13 cellular contexts compared by ENCODE assay signal in the genomic region with DNA sequence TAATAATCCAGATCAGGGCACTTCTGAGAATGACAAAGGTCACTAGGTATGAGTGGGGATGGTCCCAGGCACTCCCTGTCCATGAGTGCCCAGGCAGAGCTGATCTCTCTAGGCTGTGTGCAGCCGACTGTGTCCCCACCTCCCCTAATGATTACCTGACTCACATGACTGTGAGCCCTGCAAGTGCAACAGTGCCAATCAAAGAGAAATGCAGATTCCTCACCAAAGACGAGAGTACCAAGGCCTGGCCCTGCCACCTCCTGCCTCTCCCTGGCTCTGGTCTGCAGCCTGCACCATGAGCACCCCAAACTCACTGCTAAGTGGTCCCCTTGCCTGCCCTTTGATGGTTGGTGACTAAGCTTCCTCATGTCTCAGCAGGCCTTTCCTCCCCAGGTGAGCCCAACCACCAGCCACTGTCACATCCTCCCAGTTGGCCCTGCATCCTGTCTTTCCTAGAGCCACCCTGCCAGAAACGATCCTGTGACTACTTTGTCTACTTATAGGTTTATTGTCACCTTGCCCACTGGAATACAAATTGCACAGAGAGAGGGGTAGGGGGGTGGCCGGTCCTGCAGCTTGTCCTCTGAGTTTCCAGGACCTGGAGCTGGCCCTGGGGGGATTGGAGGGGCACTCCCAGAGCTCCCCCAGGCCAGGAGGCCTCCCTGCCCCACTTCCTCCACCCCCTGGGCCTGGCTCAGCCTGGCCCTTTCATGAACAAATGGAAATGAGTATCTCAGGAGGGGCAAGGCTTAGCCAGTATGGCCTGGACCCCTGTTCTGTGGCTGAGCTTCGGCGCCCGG. TPM values are rescaled to one million over a fixed set of nuclear protein-coding genes. Genes with fewer than 3 reads are reported as not detected.
DNase-seq lines count a peak whose midpoint lies in the region; ATAC-seq, FAIRE-seq and TF ChIP-seq lines count a peak whose summit lies in the region.
"Had no signal": no experiment of that assay in that cellular context is flagged by ENCODE, and none has a peak within 500 bp of the region (broad histone marks: within the 10 kb centered on the region; RNA-seq: fewer than 3 reads in every experiment).

No MANE protein-coding gene starts in this region.

- H4K12ac ChIP-seq in trophoblast cell (ENCODE audit: low read depth, low read length) = no peak overlapping the region

- 69 to 74% methylated on average over 7 of the region's 7 CpGs for WGBS in heart right ventricle, 2 donors
- no CpG with 5 or more reads among the region's 7 CpGs for WGBS in trophoblast cell (ENCODE audit: extremely low coverage, insufficient coverage, insufficient read length)

- H3K4me3 Mint-ChIP-seq in activated CD4-positive, alpha-beta T cell treated with anti-CD3 and anti-CD28 coated beads, Interleukin-2, amount 10 ng/mL, durations not matched to agents 7 days and 5 days = peak overlapping the region; percentile 3
- H3K4me3 Mint-ChIP-seq in activated naive CD8-positive, alpha-beta T cell treated with anti-CD3 and anti-CD28 coated beads, Interleukin-2, amount 10 ng/mL, durations not matched to agents 7 days and 5 days = peak overlapping the region; percentile 66
- no peak overlapping the region for H3K4me3 Mint-ChIP-seq in stimulated activated effector memory CD8-positive, alpha-beta T cell treated with anti-CD3 and anti-CD28 coated beads, Interleukin-12 subunit alpha, Interleukin-12 subunit beta, amount 100 ng/mL, for 72 hours
- H3K4me3 Mint-ChIP-seq: neural progenitor cell had no signal

- H3K79me2 ChIP-seq in trophoblast cell (ENCODE audit: control insufficient read depth, insufficient read depth, low read length, poor library complexity) = no peaks in the 10 kb centered on the region

- no peak overlapping the region for H3K4me2 ChIP-seq in trophoblast cell (ENCODE audit: low read length)
- H3K4me2 ChIP-seq: neural progenitor cell had no signal

- TF ChIP-seq CTCF in heart right ventricle (IDR thresholded peaks at IDR 0.05) (no peak), right atrium auricular region (IDR thresholded peaks at IDR 0.05) (no peak)

- H2BK5ac ChIP-seq in trophoblast cell (ENCODE audit: low read depth, low read length, poor library complexity) = no peak overlapping the region

- FAIRE-seq in urothelium cell line (lab: Jason Lieb, UNC) = no peak
- FAIRE-seq: HepG2 had no signal

- H3K9ac ChIP-seq in trophoblast cell (ENCODE audit: low read length) = no peak overlapping the region
- H3K9ac ChIP-seq: neural progenitor cell had no signal

- DNase-seq in heart right ventricle = no peak
- no peak for DNase-seq in right atrium auricular region (ENCODE audit: low spot score)
- DNase-seq in activated CD4-positive, alpha-beta T cell treated with anti-CD3 and anti-CD28 coated beads, Interleukin-2, amount 10 ng/mL, durations not matched to agents 7 days and 5 days = peak; percentile 71
- peak; percentile 61 for DNase-seq in activated naive CD8-positive, alpha-beta T cell treated with anti-CD3 and anti-CD28 coated beads, Interleukin-2, amount 10 ng/mL, durations not matched to agents 7 days and 5 days
- no peak for DNase-seq in stimulated activated effector memory CD8-positive, alpha-beta T cell treated with anti-CD3 and anti-CD28 coated beads, Interleukin-12 subunit alpha, Interleukin-12 subunit beta, amount 100 ng/mL, for 72 hours (ENCODE audit: low spot score in 2 of 2)
- no peak for DNase-seq in trophoblast cell
- DNase-seq in urothelium cell line (ENCODE audit: low spot score) = no peak
- DNase-seq: GOT3, NCI-H2081 treated with DMSO at 0.1 percent for 48 hours had no signal

- POLR2A ChIA-PET in activated CD4-positive, alpha-beta T cell treated with anti-CD3 and anti-CD28 coated beads, Interleukin-2, amount 10 ng/mL, durations not matched to agents 7 days and 5 days (lab: Charles Lee) = no interaction called here
- POLR2A ChIA-PET in activated naive CD8-positive, alpha-beta T cell treated with anti-CD3 and anti-CD28 coated beads, Interleukin-2, amount 10 ng/mL, durations not matched to agents 7 days and 5 days (lab: Charles Lee) = interaction anchor here (0.9 to 3.6 kb wide), 6 partner anchors 9 to 112 kb away, joined by 3 to 18 read pairs (median 4); no protein-coding TSS in a partner anchor

- H3K4ac ChIP-seq in trophoblast cell (ENCODE audit: low read depth, low read length) = no peak overlapping the region

- H3K27ac Mint-ChIP-seq in activated CD4-positive, alpha-beta T cell treated with anti-CD3 and anti-CD28 coated beads, Interleukin-2, amount 10 ng/mL, durations not matched to agents 7 days and 5 days = peak overlapping the region; percentile 81
- H3K27ac Mint-ChIP-seq in activated naive CD8-positive, alpha-beta T cell treated with anti-CD3 and anti-CD28 coated beads, Interleukin-2, amount 10 ng/mL, durations not matched to agents 7 days and 5 days = peak overlapping the region; percentile 78
- no peak overlapping the region for H3K27ac Mint-ChIP-seq in stimulated activated effector memory CD8-positive, alpha-beta T cell treated with anti-CD3 and anti-CD28 coated beads, Interleukin-12 subunit alpha, Interleukin-12 subunit beta, amount 100 ng/mL, for 72 hours
- H3K27ac Mint-ChIP-seq: neural progenitor cell had no signal

- H3K4me1 ChIP-seq in heart right ventricle (peaks cover 0 to 4% (median 0%) of the 10 kb centered on the region in 9 donors), right atrium auricular region (no peaks in the 10 kb centered on the region), trophoblast cell (ENCODE audit: control insufficient read depth in 1 of 2, insufficient read depth in 2 of 2, low read length in 2 of 2) (no peaks in the 10 kb centered on the region)

- H3K27me3 Mint-ChIP-seq in activated CD4-positive, alpha-beta T cell treated with anti-CD3 and anti-CD28 coated beads, Interleukin-2, amount 10 ng/mL, durations not matched to agents 7 days and 5 days = peaks cover 2% of the 10 kb centered on the region
- H3K27me3 Mint-ChIP-seq in activated naive CD8-positive, alpha-beta T cell treated with anti-CD3 and anti-CD28 coated beads, Interleukin-2, amount 10 ng/mL, durations not matched to agents 7 days and 5 days = peaks cover 2% of the 10 kb centered on the region

- H3K9me3 ChIP-seq in heart right ventricle (peaks cover 0 to 12% (median 0%) of the 10 kb centered on the region in 11 donors), right atrium auricular region (no peaks in the 10 kb centered on the region), trophoblast cell (ENCODE audit: insufficient read depth, low read depth, low read length) (no peaks in the 10 kb centered on the region)

- no peak overlapping the region for H2AFZ ChIP-seq in trophoblast cell (ENCODE audit: insufficient read depth, low read length, poor library complexity)
- H2AFZ ChIP-seq: neural progenitor cell had no signal

- H3K79me1 ChIP-seq in trophoblast cell (ENCODE audit: low read length) = no peaks in the 10 kb centered on the region

- no peak overlapping the region for H3K18ac ChIP-seq in trophoblast cell (ENCODE audit: low read length)

- H4K8ac ChIP-seq in trophoblast cell (ENCODE audit: low read depth, low read length) = no peak overlapping the region

- H4K91ac ChIP-seq in trophoblast cell (ENCODE audit: low read depth, low read length) = no peak overlapping the region

- ATAC-seq in heart right ventricle (peak in 6 of 8 donors; percentile 20 to 67 (median 54)), GM21717 (IDR thresholded peaks at IDR 0.05; ENCODE audit: unreplicated experiment) (no peak)
- peak; percentile 99 for ATAC-seq in activated naive CD8-positive, alpha-beta T cell treated with anti-CD3 and anti-CD28 coated beads, Interleukin-2, amount 10 ng/mL, durations not matched to agents 7 days and 5 days (ENCODE audit: low read depth)
- ATAC-seq in stimulated activated effector memory CD8-positive, alpha-beta T cell treated with anti-CD3 and anti-CD28 coated beads, Interleukin-12 subunit alpha, Interleukin-12 subunit beta, amount 100 ng/mL, for 72 hours = peak; percentile 47
- ATAC-seq: HepG2 had no signal

- no peaks in the 10 kb centered on the region for H3K9me3 Mint-ChIP-seq in activated CD4-positive, alpha-beta T cell treated with anti-CD3 and anti-CD28 coated beads, Interleukin-2, amount 10 ng/mL, durations not matched to agents 7 days and 5 days
- peaks cover 10% of the 10 kb centered on the region for H3K9me3 Mint-ChIP-seq in activated naive CD8-positive, alpha-beta T cell treated with anti-CD3 and anti-CD28 coated beads, Interleukin-2, amount 10 ng/mL, durations not matched to agents 7 days and 5 days
- H3K9me3 Mint-ChIP-seq in stimulated activated effector memory CD8-positive, alpha-beta T cell treated with anti-CD3 and anti-CD28 coated beads, Interleukin-12 subunit alpha, Interleukin-12 subunit beta, amount 100 ng/mL, for 72 hours = no peaks in the 10 kb centered on the region

- H3K36me3 ChIP-seq in heart right ventricle = no peaks in the 10 kb centered on the region
- no peaks in the 10 kb centered on the region for H3K36me3 ChIP-seq in right atrium auricular region
- H3K36me3 ChIP-seq in trophoblast cell (ENCODE audit: control insufficient read depth in 1 of 2, insufficient read depth in 2 of 2, low read length in 2 of 2) = no peaks in the 10 kb centered on the region

- no peak overlapping the region for H3K23ac ChIP-seq in trophoblast cell (ENCODE audit: low read length)

- no peak overlapping the region for H2BK120ac ChIP-seq in trophoblast cell (ENCODE audit: insufficient read depth, low read length, poor library complexity)

- H3K4me3 ChIP-seq in heart right ventricle (no peak overlapping the region), right atrium auricular region (no peak overlapping the region), trophoblast cell (ENCODE audit: low read depth, low read length) (no peak overlapping the region)
- H3K4me3 ChIP-seq: neural progenitor cell had no signal

- H3K27ac ChIP-seq in heart right ventricle = no peak overlapping the region
- no peak overlapping the region for H3K27ac ChIP-seq in right atrium auricular region
- no peak overlapping the region for H3K27ac ChIP-seq in trophoblast cell (ENCODE audit: low read depth, low read length)
- H3K27ac ChIP-seq: neural progenitor cell had no signal

- no peak overlapping the region for H3K14ac ChIP-seq in trophoblast cell (ENCODE audit: low read length)

- CTCF ChIA-PET in activated CD4-positive, alpha-beta T cell treated with anti-CD3 and anti-CD28 coated beads, Interleukin-2, amount 10 ng/mL, durations not matched to agents 7 days and 5 days (lab: Charles Lee) = interaction anchor here (1.4 kb wide), 1 partner anchor 11 kb away, joined by 3 read pairs; no protein-coding TSS in a partner anchor

- no peak overlapping the region for H2AK5ac ChIP-seq in trophoblast cell (ENCODE audit: low read length)

- intact Hi-C loops in heart right ventricle (cut with DNase I) = no loop called here

- H3K36me3 Mint-ChIP-seq in activated CD4-positive, alpha-beta T cell treated with anti-CD3 and anti-CD28 coated beads, Interleukin-2, amount 10 ng/mL, durations not matched to agents 7 days and 5 days (ENCODE audit: low read depth) = no peaks in the 10 kb centered on the region
- peaks cover 4% of the 10 kb centered on the region for H3K36me3 Mint-ChIP-seq in activated naive CD8-positive, alpha-beta T cell treated with anti-CD3 and anti-CD28 coated beads, Interleukin-2, amount 10 ng/mL, durations not matched to agents 7 days and 5 days
- no peaks in the 10 kb centered on the region for H3K36me3 Mint-ChIP-seq in stimulated activated effector memory CD8-positive, alpha-beta T cell treated with anti-CD3 and anti-CD28 coated beads, Interleukin-12 subunit alpha, Interleukin-12 subunit beta, amount 100 ng/mL, for 72 hours
- H3K36me3 Mint-ChIP-seq: neural progenitor cell had no signal

- peaks cover 33% of the 10 kb centered on the region for H3K4me1 Mint-ChIP-seq in activated CD4-positive, alpha-beta T cell treated with anti-CD3 and anti-CD28 coated beads, Interleukin-2, amount 10 ng/mL, durations not matched to agents 7 days and 5 days
- H3K4me1 Mint-ChIP-seq in activated naive CD8-positive, alpha-beta T cell treated with anti-CD3 and anti-CD28 coated beads, Interleukin-2, amount 10 ng/mL, durations not matched to agents 7 days and 5 days = peaks cover 35% of the 10 kb centered on the region
- peaks cover 10% of the 10 kb centered on the region for H3K4me1 Mint-ChIP-seq in stimulated activated effector memory CD8-positive, alpha-beta T cell treated with anti-CD3 and anti-CD28 coated beads, Interleukin-12 subunit alpha, Interleukin-12 subunit beta, amount 100 ng/mL, for 72 hours

- H3K27me3 ChIP-seq in heart right ventricle (peaks cover 0 to 4% (median 0%) of the 10 kb centered on the region in 7 donors), right atrium auricular region (no peaks in the 10 kb centered on the region), trophoblast cell (ENCODE audit: insufficient read depth, low read length) (no peaks in the 10 kb centered on the region)
- H3K27me3 ChIP-seq: neural progenitor cell had no signal

- no peak overlapping the region for H2BK12ac ChIP-seq in trophoblast cell (ENCODE audit: low read length)

RNA-seq across cellular contexts. Expression of a gene that starts 22.4 kb away (rescaled TPM):
- total RNA-seq in heart right ventricle (1 to 10 TPM in 2 of 10 donors, under 1 TPM in 8; 0.10 to 1.6 (median 0.36) TPM), right atrium auricular region (1 to 10 TPM in 1 of 2 donors, under 1 TPM in 1; 0.63 to 1.9 TPM)
- polyA plus RNA-seq in heart right ventricle = under 1 TPM; 0.37 to 0.52 TPM
- under 1 TPM in 1 of 2 experiments, not detected in 1; 0.08 TPM for total RNA-seq in activated CD4-positive, alpha-beta T cell treated with anti-CD3 and anti-CD28 coated beads, Interleukin-2, amount 10 ng/mL, durations not matched to agents 7 days and 5 days
- total RNA-seq in activated naive CD8-positive, alpha-beta T cell treated with anti-CD3 and anti-CD28 coated beads, Interleukin-2, amount 10 ng/mL, durations not matched to agents 7 days and 5 days = under 1 TPM; 0.11 TPM
- polyA plus RNA-seq in trophoblast cell (2013) = 0.04 TPM in 1 of 2 replicates, not detected in the other
- total RNA-seq: HepG2, kidney epithelial cell had no signal

RNA-seq across cellular contexts. Expression of a gene that starts 44.7 kb away (rescaled TPM):
- total RNA-seq in heart right ventricle (not detected), right atrium auricular region (under 1 TPM in 1 of 2 donors, not detected in 1; 0.16 TPM)
- polyA plus RNA-seq in heart right ventricle = not detected
- total RNA-seq in activated CD4-positive, alpha-beta T cell treated with anti-CD3 and anti-CD28 coated beads, Interleukin-2, amount 10 ng/mL, durations not matched to agents 7 days and 5 days = not detected
- not detected for total RNA-seq in activated naive CD8-positive, alpha-beta T cell treated with anti-CD3 and anti-CD28 coated beads, Interleukin-2, amount 10 ng/mL, durations not matched to agents 7 days and 5 days
- polyA plus RNA-seq in trophoblast cell (2013) = not detected in 2 replicates
- total RNA-seq: HepG2, kidney epithelial cell had no signal
- polyA plus RNA-seq: HepG2 had no signal

Comparison
In these comparisons a context has a peak if more than half of its experiments do, and no peak if none do; other contexts are left out.
1. DNase-seq: peak in activated CD4-positive, alpha-beta T cell treated with anti-CD3 and anti-CD28 coated beads, Interleukin-2, amount 10 ng/mL, durations not matched to agents 7 days and 5 days (single experiment) and activated naive CD8-positive, alpha-beta T cell treated with anti-CD3 and anti-CD28 coated beads, Interleukin-2, amount 10 ng/mL, durations not matched to agents 7 days and 5 days (single experiment); none in heart right ventricle (0 of 2), right atrium auricular region (single experiment), stimulated activated effector memory CD8-positive, alpha-beta T cell treated with anti-CD3 and anti-CD28 coated beads, Interleukin-12 subunit alpha, Interleukin-12 subunit beta, amount 100 ng/mL, for 72 hours (0 of 2), trophoblast cell (0 of 2) and urothelium cell line (single experiment).